12 cellular contexts compared by ENCODE assay signal in the genomic region with DNA sequence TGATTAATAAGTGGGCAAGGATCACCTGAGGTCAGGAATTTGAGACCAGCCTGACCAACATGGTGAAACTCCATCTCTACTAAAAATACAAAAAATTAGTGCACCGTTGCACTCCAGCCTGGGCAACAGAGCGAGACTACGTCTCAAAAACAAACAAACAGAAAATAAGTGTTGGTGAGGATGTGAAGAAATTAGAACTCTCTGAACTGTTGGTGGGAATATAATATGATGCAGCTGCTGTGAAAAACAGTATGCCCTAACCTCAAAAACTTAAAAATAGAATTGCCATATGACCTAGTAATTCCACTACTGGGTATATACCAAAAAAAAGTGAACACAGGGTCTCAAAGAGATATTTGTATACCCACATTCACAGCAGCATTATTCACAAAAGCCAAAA. TPM values are rescaled to one million over a fixed set of nuclear protein-coding genes. Genes with fewer than 3 reads are reported as not detected.
DNase-seq lines count a peak whose midpoint lies in the region; ATAC-seq lines count a peak whose summit lies in the region.
"Had no signal": no experiment of that assay in that cellular context is flagged by ENCODE, and none has a peak within 500 bp of the region (broad histone marks: within the 10 kb centered on the region; RNA-seq: fewer than 3 reads in every experiment).

No MANE protein-coding gene starts in this region.

- H3K4me1 ChIP-seq in effector memory CD4-positive, alpha-beta T cell (ENCODE audit: control insufficient read depth, insufficient read depth, low read length, poor library complexity, severe bottlenecking), result peaks cover 13% of the 10 kb centered on the region

- ATAC-seq in GM21825 (IDR thresholded peaks at IDR 0.05; ENCODE audit: unreplicated experiment), result peak; percentile 52
- no peak for ATAC-seq in stimulated activated memory B cell treated with anti-CD40 and anti-IgM and Interleukin-4, amounts not matched to agents 10 μg/mL and 1 μg/mL and 100 μg/mL, for 72 hours

- H3K36me3 Mint-ChIP-seq in T-helper 1 cell treated with Interleukin-12 subunit alpha and Interleukin-12 subunit beta and Interleukin-4 antibody, amounts not matched to agents 30 μg/mL and 1 μg/mL, for 36 hours (ENCODE audit: low read depth), result peaks cover 4% of the 10 kb centered on the region
- H3K36me3 Mint-ChIP-seq in activated T-helper 1 cell treated with anti-CD3 and anti-CD28 coated beads, Interleukin-12 subunit alpha, Interleukin-12 subunit beta, Interleukin-2, Interleukin-4 antibody, amounts not matched to agents 30 ng/mL and 10 ng/mL and 1 ng/mL, durations not matched to agents 14 hours and 24 hours and 36 hours (ENCODE audit: low read depth), result peaks cover 9% of the 10 kb centered on the region
- H3K36me3 Mint-ChIP-seq in stimulated activated memory B cell treated with anti-CD40 and anti-IgM and Interleukin-4, amounts not matched to agents 10 μg/mL and 1 μg/mL and 100 μg/mL, for 72 hours, result peaks cover 7% of the 10 kb centered on the region

- no peak overlapping the region for H3K4me3 Mint-ChIP-seq in T-helper 1 cell treated with Interleukin-12 subunit alpha and Interleukin-12 subunit beta and Interleukin-4 antibody, amounts not matched to agents 30 μg/mL and 1 μg/mL, for 36 hours
- H3K4me3 Mint-ChIP-seq in activated T-helper 1 cell treated with anti-CD3 and anti-CD28 coated beads, Interleukin-12 subunit alpha, Interleukin-12 subunit beta, Interleukin-2, Interleukin-4 antibody, amounts not matched to agents 30 ng/mL and 10 ng/mL and 1 ng/mL, durations not matched to agents 14 hours and 24 hours and 36 hours, result no peak overlapping the region
- H3K4me3 Mint-ChIP-seq in stimulated activated memory B cell treated with anti-CD40 and anti-IgM and Interleukin-4, amounts not matched to agents 10 μg/mL and 1 μg/mL and 100 μg/mL, for 72 hours, result peak overlapping the region; percentile 9

- H3K9me3 ChIP-seq in effector memory CD4-positive, alpha-beta T cell (ENCODE audit: control insufficient read depth, low read length), result no peaks in the 10 kb centered on the region

- DNase-seq in T-helper 1 cell (no peak), activated gamma-delta T cell treated with Interleukin-2 at 50 U/mL for 16 hours (no peak), SHP77 treated with DMSO at 0.1 percent for 48 hours (lab: John Stamatoyannopoulos, UW) (no peak)
- DNase-seq in activated T-helper 1 cell treated with anti-CD3 and anti-CD28 coated beads, Interleukin-12 subunit alpha, Interleukin-12 subunit beta, Interleukin-2, Interleukin-4 antibody, amounts not matched to agents 30 ng/mL and 10 ng/mL and 1 ng/mL, durations not matched to agents 14 hours and 24 hours and 36 hours (ENCODE audit: low spot score), result no peak
- DNase-seq in effector memory CD4-positive, alpha-beta T cell, result no peak
- DNase-seq: hypothalamus; IMR-90; NCI-H2081; stimulated activated CD4-positive, alpha-beta T cell treated with anti-CD3 and anti-CD28 coated beads, Interleukin-2, amount 100 ng/mL, for 48 hours had no signal

- H3K27ac Mint-ChIP-seq in T-helper 1 cell treated with Interleukin-12 subunit alpha and Interleukin-12 subunit beta and Interleukin-4 antibody, amounts not matched to agents 30 μg/mL and 1 μg/mL, for 36 hours, result peak overlapping the region; percentile 24
- peak overlapping the region; percentile 36 for H3K27ac Mint-ChIP-seq in activated T-helper 1 cell treated with anti-CD3 and anti-CD28 coated beads, Interleukin-12 subunit alpha, Interleukin-12 subunit beta, Interleukin-2, Interleukin-4 antibody, amounts not matched to agents 30 ng/mL and 10 ng/mL and 1 ng/mL, durations not matched to agents 14 hours and 24 hours and 36 hours
- H3K27ac Mint-ChIP-seq in stimulated activated memory B cell treated with anti-CD40 and anti-IgM and Interleukin-4, amounts not matched to agents 10 μg/mL and 1 μg/mL and 100 μg/mL, for 72 hours, result peak overlapping the region; percentile 12

- peaks cover 30% of the 10 kb centered on the region for H3K4me1 Mint-ChIP-seq in T-helper 1 cell treated with Interleukin-12 subunit alpha and Interleukin-12 subunit beta and Interleukin-4 antibody, amounts not matched to agents 30 μg/mL and 1 μg/mL, for 36 hours (ENCODE audit: low read depth)
- H3K4me1 Mint-ChIP-seq in activated T-helper 1 cell treated with anti-CD3 and anti-CD28 coated beads, Interleukin-12 subunit alpha, Interleukin-12 subunit beta, Interleukin-2, Interleukin-4 antibody, amounts not matched to agents 30 ng/mL and 10 ng/mL and 1 ng/mL, durations not matched to agents 14 hours and 24 hours and 36 hours (ENCODE audit: low read depth), result peaks cover 35% of the 10 kb centered on the region
- H3K4me1 Mint-ChIP-seq in stimulated activated memory B cell treated with anti-CD40 and anti-IgM and Interleukin-4, amounts not matched to agents 10 μg/mL and 1 μg/mL and 100 μg/mL, for 72 hours, result peaks cover 72% of the 10 kb centered on the region

- H3K27me3 ChIP-seq in effector memory CD4-positive, alpha-beta T cell (replicated peaks; ENCODE audit: control insufficient read depth, insufficient read depth, low read length, poor library complexity, severe bottlenecking), result no peaks in the 10 kb centered on the region

- no peaks in the 10 kb centered on the region for H3K9me3 Mint-ChIP-seq in T-helper 1 cell treated with Interleukin-12 subunit alpha and Interleukin-12 subunit beta and Interleukin-4 antibody, amounts not matched to agents 30 μg/mL and 1 μg/mL, for 36 hours
- H3K9me3 Mint-ChIP-seq in activated T-helper 1 cell treated with anti-CD3 and anti-CD28 coated beads, Interleukin-12 subunit alpha, Interleukin-12 subunit beta, Interleukin-2, Interleukin-4 antibody, amounts not matched to agents 30 ng/mL and 10 ng/mL and 1 ng/mL, durations not matched to agents 14 hours and 24 hours and 36 hours, result no peaks in the 10 kb centered on the region
- no peaks in the 10 kb centered on the region for H3K9me3 Mint-ChIP-seq in stimulated activated memory B cell treated with anti-CD40 and anti-IgM and Interleukin-4, amounts not matched to agents 10 μg/mL and 1 μg/mL and 100 μg/mL, for 72 hours

- no peak overlapping the region for H3K4me3 ChIP-seq in effector memory CD4-positive, alpha-beta T cell (ENCODE audit: insufficient read depth, low read depth, low read length, poor library complexity, severe bottlenecking)

- intact Hi-C loops in activated T-helper 1 cell treated with anti-CD3 and anti-CD28 coated beads, Interleukin-12 subunit alpha, Interleukin-12 subunit beta, Interleukin-2, Interleukin-4 antibody, amounts not matched to agents 30 ng/mL and 10 ng/mL and 1 ng/mL, durations not matched to agents 14 hours and 24 hours and 36 hours (cut with micrococcal nuclease), result no loop called here

- no peaks in the 10 kb centered on the region for H3K27me3 Mint-ChIP-seq in T-helper 1 cell treated with Interleukin-12 subunit alpha and Interleukin-12 subunit beta and Interleukin-4 antibody, amounts not matched to agents 30 μg/mL and 1 μg/mL, for 36 hours (ENCODE audit: low read depth)
- no peaks in the 10 kb centered on the region for H3K27me3 Mint-ChIP-seq in activated T-helper 1 cell treated with anti-CD3 and anti-CD28 coated beads, Interleukin-12 subunit alpha, Interleukin-12 subunit beta, Interleukin-2, Interleukin-4 antibody, amounts not matched to agents 30 ng/mL and 10 ng/mL and 1 ng/mL, durations not matched to agents 14 hours and 24 hours and 36 hours (ENCODE audit: insufficient read depth)
- H3K27me3 Mint-ChIP-seq in stimulated activated memory B cell treated with anti-CD40 and anti-IgM and Interleukin-4, amounts not matched to agents 10 μg/mL and 1 μg/mL and 100 μg/mL, for 72 hours, result no peaks in the 10 kb centered on the region

- no peak overlapping the region for H3K27ac ChIP-seq in effector memory CD4-positive, alpha-beta T cell (ENCODE audit: insufficient read depth, low read length, poor library complexity, severe bottlenecking)

- no peaks in the 10 kb centered on the region for H3K36me3 ChIP-seq in effector memory CD4-positive, alpha-beta T cell (ENCODE audit: control insufficient read depth, insufficient read depth, low read length)

RNA-seq across cellular contexts. Expression of gene GLG1, which starts 26.1 kb away (rescaled TPM):
- 66.5 and 71.8 TPM in 2 replicates for total RNA-seq in activated T-helper 1 cell treated with anti-CD3 and anti-CD28 coated beads, Interleukin-12 subunit alpha, Interleukin-12 subunit beta, Interleukin-2, Interleukin-4 antibody, amounts not matched to agents 30 ng/mL and 10 ng/mL and 1 ng/mL, durations not matched to agents 14 hours and 24 hours and 36 hours
